Comparison of ENCODE assay signal across 9 cellular contexts in the genomic region with DNA sequence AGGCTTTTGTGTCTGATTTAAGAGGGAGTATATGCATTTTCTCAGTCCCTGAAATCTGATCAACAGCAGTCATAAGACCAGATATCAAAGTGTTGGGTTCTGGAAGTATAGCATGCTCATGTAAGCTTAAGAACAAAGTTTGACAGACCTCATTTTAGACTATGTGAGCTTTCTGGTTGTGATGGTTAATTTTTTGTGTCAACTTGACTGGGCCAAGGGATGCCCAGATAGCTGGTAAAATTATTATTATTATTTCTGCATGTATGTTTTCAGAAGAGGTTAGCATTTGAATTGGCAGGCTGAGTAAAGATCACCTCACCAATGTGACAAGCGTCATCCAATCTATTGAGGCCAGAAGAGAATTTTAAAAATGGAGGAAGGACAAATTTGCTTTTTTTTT.
"Had no signal": no experiment of that assay in that cellular context is flagged by ENCODE, and none has a peak within 500 bp of the region (broad histone marks: within the 10 kb centered on the region; RNA-seq: fewer than 3 reads in every experiment).

No MANE protein-coding gene starts in this region.

- H3K4me2 ChIP-seq: GM23338 had no signal

- H2AFZ ChIP-seq: GM23248, GM23338 had no signal

- H3K36me3 ChIP-seq: HAP-1 had no signal

- H3K4me1 ChIP-seq: HAP-1 had no signal

- H3K27ac ChIP-seq: GM23248 had no signal

- DNase-seq: GM23248, GOT3, H7, H9, HCEC 1CT, HFFc6 had no signal

- H3K9me3 ChIP-seq: HAP-1 had no signal

- H3K4me3 Mint-ChIP-seq: GM23338, H9, HFFc6 had no signal

- H3K27ac Mint-ChIP-seq: GM23338, H9, HFFc6 had no signal

- ATAC-seq: GM23338, HCT116 had no signal

- H3K9ac ChIP-seq: GM23248 had no signal

- H3K4me3 ChIP-seq: GM23248, GM23338, HAP-1 had no signal

- H3K4me1 Mint-ChIP-seq: GM23338 had no signal
